ENCODE assay signal across 24 cellular contexts in the genomic region with DNA sequence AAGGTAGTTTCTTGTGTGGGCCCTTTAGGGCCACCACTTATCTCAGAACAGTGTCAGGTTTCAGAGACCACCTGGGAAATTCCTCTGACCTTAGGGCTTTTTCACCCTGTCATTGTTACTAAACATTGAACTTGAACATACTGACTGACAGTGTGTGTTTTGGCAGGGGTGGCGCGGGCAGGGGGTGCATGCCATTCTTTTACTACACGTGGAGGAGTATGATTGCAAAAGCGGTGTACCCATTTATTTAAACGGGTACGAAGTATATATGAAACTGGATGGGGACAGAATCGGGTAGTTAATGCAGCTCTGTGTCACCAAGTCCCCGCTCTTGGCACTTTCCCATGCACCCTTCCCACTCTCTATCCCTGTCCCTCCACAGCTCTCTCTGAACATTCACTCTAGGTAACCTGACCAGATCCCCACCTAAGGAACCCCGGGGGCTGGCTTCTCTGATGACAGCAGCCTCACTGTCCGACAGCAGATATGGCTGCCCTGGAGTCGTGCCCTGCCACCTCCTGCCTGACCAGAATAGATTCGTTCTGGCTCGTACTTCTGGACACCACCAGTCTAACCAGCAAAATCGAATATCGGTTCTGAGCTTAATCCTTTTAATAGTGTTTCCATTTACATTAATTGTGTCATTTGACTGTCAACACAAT. TPM values are rescaled to one million over a fixed set of nuclear protein-coding genes. Genes with fewer than 3 reads are reported as not detected.
DNase-seq lines count a peak whose midpoint lies in the region; ATAC-seq and TF ChIP-seq lines count a peak whose summit lies in the region.
"Had no signal": no experiment of that assay in that cellular context is flagged by ENCODE, and none has a peak within 500 bp of the region (broad histone marks: within the 10 kb centered on the region; RNA-seq: fewer than 3 reads in every experiment).

No MANE protein-coding gene starts in this region.

- H3K36me3 Mint-ChIP-seq in activated CD8-positive, alpha-beta memory T cell treated with anti-CD3 and anti-CD28 coated beads, Interleukin-2, amount 10 ng/mL, durations not matched to agents 7 days and 5 days = no peaks in the 10 kb centered on the region
- H3K36me3 Mint-ChIP-seq in WTC11 (peaks cover 9% of the 10 kb centered on the region), endodermal cell (ENCODE audit: low read depth) (no peaks in the 10 kb centered on the region)
- H3K36me3 Mint-ChIP-seq: CD14-positive monocyte; CD8-positive, alpha-beta memory T cell had no signal

- ATAC-seq in activated CD8-positive, alpha-beta memory T cell treated with anti-CD3 and anti-CD28 coated beads, Interleukin-2, amount 10 ng/mL, durations not matched to agents 7 days and 5 days = no peak
- ATAC-seq in WTC11 = no peak
- ATAC-seq in sciatic nerve = no peak
- ATAC-seq in PC-3 = no peak
- ATAC-seq: GM23338, Panc1 had no signal

- CTCF ChIA-PET in activated CD8-positive, alpha-beta memory T cell treated with anti-CD3 and anti-CD28 coated beads, Interleukin-2, amount 10 ng/mL, durations not matched to agents 7 days and 5 days (lab: Charles Lee) = no interaction called here
- CTCF ChIA-PET in WTC11 (lab: Charles Lee) (interaction anchor here (1.1 to 4.0 kb wide), 2 partner anchors 20 to 115 kb away, joined by 3 to 31 read pairs; no protein-coding TSS in a partner anchor), PC-3 (lab: Charles Lee) (no interaction called here)

- H3K27ac ChIP-seq in endodermal cell (ENCODE audit: low read depth, low read length) (no peak overlapping the region), sigmoid colon (no peak overlapping the region), PC-3 (ENCODE audit: low read length) (no peak overlapping the region)

- POLR2A ChIA-PET in WTC11 (lab: Charles Lee) (no interaction called here), PC-3 (lab: Charles Lee; ENCODE audit: unreplicated experiment) (no interaction called here)

- H3K4me3 ChIP-seq in endodermal cell (ENCODE audit: low read length) (no peak overlapping the region), sigmoid colon (no peak overlapping the region), PC-3 (ENCODE audit: low read length) (no peak overlapping the region)
- H3K4me3 ChIP-seq: GM23338 had no signal

- no TSS peak for BruUV-seq in PC-3 (replicated peaks; lab: Mats Ljungman, UMichigan)

- H2AFZ ChIP-seq in PC-3 (ENCODE audit: low read length) = no peak overlapping the region
- H2AFZ ChIP-seq: GM23338 had no signal

- DNase-seq in activated CD8-positive, alpha-beta memory T cell treated with anti-CD3 and anti-CD28 coated beads, Interleukin-2, amount 10 ng/mL, durations not matched to agents 7 days and 5 days = peak; percentile 23
- no peak for DNase-seq in activated CD8-positive, alpha-beta memory T cell treated with anti-CD3 and anti-CD28 coated beads for 24 hours
- DNase-seq in WTC11 (ENCODE audit: low spot score) = no peak
- DNase-seq in endodermal cell = peak; percentile 48
- peak; percentile 44 for DNase-seq in sigmoid colon
- DNase-seq in sciatic nerve (ENCODE audit: low spot score) = no peak
- DNase-seq in PC-3 = no peak
- DNase-seq: 8988T; ACHN; BE2C; CD8-positive, alpha-beta memory T cell; DMS153; H9; Karpas-422; NCI-H1092; NCI-H1417 treated with DMSO at 0.1 percent for 48 hours; NCI-H1694 treated with DMSO at 0.1 percent for 48 hours; NCI-H2081; NCI-H2227 treated with DMSO at 0.1 percent for 48 hours; SIG-M5 had no signal

- H3K4me1 ChIP-seq in endodermal cell (ENCODE audit: control insufficient read depth, insufficient read depth, low read length) = peaks cover 54% of the 10 kb centered on the region
- H3K4me1 ChIP-seq in sigmoid colon = peaks cover 0 to 24% (median 5%) of the 10 kb centered on the region in 4 donors
- H3K4me1 ChIP-seq in PC-3 (ENCODE audit: insufficient read depth, low read length) = peaks cover 7% of the 10 kb centered on the region; the same call in 1 of the 2 replicates

- H3K27me3 Mint-ChIP-seq in activated CD8-positive, alpha-beta memory T cell treated with anti-CD3 and anti-CD28 coated beads, Interleukin-2, amount 10 ng/mL, durations not matched to agents 7 days and 5 days = peaks cover 30% of the 10 kb centered on the region
- H3K27me3 Mint-ChIP-seq in WTC11 (ENCODE audit: low read depth) (peaks cover 2% of the 10 kb centered on the region; the same call in 1 of the 2 replicates), endodermal cell (ENCODE audit: insufficient read depth) (no peaks in the 10 kb centered on the region)

- no peaks in the 10 kb centered on the region for H3F3A ChIP-seq in PC-3 (ENCODE audit: low read length, unreplicated experiment)

- no peaks in the 10 kb centered on the region for H3K27me3 ChIP-seq in endodermal cell (ENCODE audit: control insufficient read depth, insufficient read depth, low read length, poor library complexity, severe bottlenecking)
- H3K27me3 ChIP-seq in sigmoid colon = no peaks in the 10 kb centered on the region
- H3K27me3 ChIP-seq in PC-3 (ENCODE audit: low read length) = peaks cover 43% of the 10 kb centered on the region
- H3K27me3 ChIP-seq: BE2C had no signal

- no peak for TF ChIP-seq EP300 in sigmoid colon (IDR thresholded peaks at IDR 0.05)

- intact Hi-C loops in sigmoid colon (cut with DNase I) (loop anchor here (5.0 kb wide), 1 partner anchor 40 kb away; no protein-coding TSS in a partner anchor), sciatic nerve (cut with DNase I) (no loop called here), PC-3 (cut with micrococcal nuclease) (no loop called here)

- no peak for TF ChIP-seq POLR2A in sigmoid colon (IDR thresholded peaks at IDR 0.05)

- H4K20me1 ChIP-seq in PC-3 (ENCODE audit: low read length) = no peaks in the 10 kb centered on the region

- H3K9ac ChIP-seq in endodermal cell (ENCODE audit: extremely low read depth, low read length, poor library complexity, severe bottlenecking) = no peak overlapping the region
- H3K9ac ChIP-seq in PC-3 (ENCODE audit: low read length) = no peak overlapping the region

- no peaks in the 10 kb centered on the region for H3K9me3 Mint-ChIP-seq in activated CD8-positive, alpha-beta memory T cell treated with anti-CD3 and anti-CD28 coated beads, Interleukin-2, amount 10 ng/mL, durations not matched to agents 7 days and 5 days (ENCODE audit: low read depth)
- H3K9me3 Mint-ChIP-seq in WTC11 (peaks cover 9% of the 10 kb centered on the region), endodermal cell (peaks cover 11% of the 10 kb centered on the region)
- H3K9me3 Mint-ChIP-seq: CD8-positive, alpha-beta memory T cell had no signal

- no peaks in the 10 kb centered on the region for H3K9me2 ChIP-seq in PC-3 (replicated peaks; ENCODE audit: low read length)

- H3K4me3 Mint-ChIP-seq in activated CD8-positive, alpha-beta memory T cell treated with anti-CD3 and anti-CD28 coated beads, Interleukin-2, amount 10 ng/mL, durations not matched to agents 7 days and 5 days = no peak overlapping the region
- H3K4me3 Mint-ChIP-seq in WTC11 (peak overlapping the region; percentile 4; the same call in 1 of the 2 replicates), endodermal cell (no peak overlapping the region)
- H3K4me3 Mint-ChIP-seq: CD14-positive monocyte; CD8-positive, alpha-beta memory T cell; GM23338; H9 had no signal

- H3K36me3 ChIP-seq in endodermal cell (ENCODE audit: control insufficient read depth, insufficient read depth, low read length) (no peaks in the 10 kb centered on the region), sigmoid colon (no peaks in the 10 kb centered on the region), PC-3 (ENCODE audit: low read depth, low read length) (no peaks in the 10 kb centered on the region)
- H3K36me3 ChIP-seq: BE2C had no signal

- H3K4me2 ChIP-seq in PC-3 (ENCODE audit: low read length) = no peak overlapping the region

- no peak overlapping the region for H3K27ac Mint-ChIP-seq in activated CD8-positive, alpha-beta memory T cell treated with anti-CD3 and anti-CD28 coated beads, Interleukin-2, amount 10 ng/mL, durations not matched to agents 7 days and 5 days
- H3K27ac Mint-ChIP-seq in WTC11 = peak overlapping the region; percentile 88
- H3K27ac Mint-ChIP-seq in endodermal cell = peak overlapping the region; percentile 71
- H3K27ac Mint-ChIP-seq: CD8-positive, alpha-beta memory T cell had no signal

- no peaks in the 10 kb centered on the region for H3K4me1 Mint-ChIP-seq in activated CD8-positive, alpha-beta memory T cell treated with anti-CD3 and anti-CD28 coated beads, Interleukin-2, amount 10 ng/mL, durations not matched to agents 7 days and 5 days
- H3K4me1 Mint-ChIP-seq in WTC11 = peaks cover 66% of the 10 kb centered on the region
- H3K4me1 Mint-ChIP-seq in endodermal cell = peaks cover 61% of the 10 kb centered on the region
- H3K4me1 Mint-ChIP-seq: CD14-positive monocyte; CD8-positive, alpha-beta memory T cell had no signal

- no peaks in the 10 kb centered on the region for H3K79me2 ChIP-seq in PC-3 (ENCODE audit: low read length)

- WGBS in endodermal cell (ENCODE audit: insufficient coverage in 1 of 2, insufficient read length in 1 of 2), 2 experiments = 81 to 82% methylated on average over 11 to 15 of the region's 15 CpGs
- WGBS in sigmoid colon, 2 donors = 86 to 91% methylated on average over 15 of the region's 15 CpGs

- no peak for TF ChIP-seq CTCF in WTC11 (IDR thresholded peaks at IDR 0.05)
- no peak for TF ChIP-seq CTCF in endodermal cell (conservative IDR thresholded peaks at IDR 0.05)
- no peak for TF ChIP-seq CTCF in sigmoid colon (IDR thresholded peaks at IDR 0.05)
- no peak for TF ChIP-seq CTCF in PC-3 (conservative IDR thresholded peaks at IDR 0.05; ENCODE audit: low read depth, low read length)

- peaks cover 13% of the 10 kb centered on the region for H3K9me3 ChIP-seq in endodermal cell (ENCODE audit: control insufficient read depth, low read length)
- H3K9me3 ChIP-seq in sigmoid colon = no peaks in the 10 kb centered on the region
- H3K9me3 ChIP-seq in PC-3 (ENCODE audit: low read length) = no peaks in the 10 kb centered on the region
- H3K9me3 ChIP-seq: BE2C had no signal

RNA-seq across cellular contexts. Expression of a gene that starts 51.3 kb away (rescaled TPM):
- total RNA-seq in activated CD8-positive, alpha-beta memory T cell treated with anti-CD3 and anti-CD28 coated beads, Interleukin-2, amount 10 ng/mL, durations not matched to agents 7 days and 5 days = under 1 TPM; 0.14 to 0.23 TPM
- 20.1 to 22.3 TPM (median 21.0 TPM) in 3 replicates for total RNA-seq in WTC11 (2021)
- 10 to 100 TPM; 27.7 to 45.9 TPM for total RNA-seq in endodermal cell
- polyA plus RNA-seq in endodermal cell (2013, experiment 1 of 2) = 38.0 TPM
- polyA plus RNA-seq in endodermal cell (2013, experiment 2 of 2) = 41.3 TPM
- 100 to 1,000 TPM in 1 of 4 donors, 10 to 100 TPM in 3; 17.6 to 105 (median 25.3) TPM for total RNA-seq in sigmoid colon
- polyA plus RNA-seq in sigmoid colon = 1 to 10 TPM in 2 of 3 donors, under 1 TPM in 1; 0.46 to 8.9 (median 1.2) TPM
- 140 TPM for total RNA-seq in sciatic nerve
- 1.6 and 4.6 TPM in 2 replicates for total RNA-seq in PC-3 (2014; rRNA removed)
- total RNA-seq: HepG2 had no signal
- polyA plus RNA-seq: CD14-positive monocyte; CD8-positive, alpha-beta memory T cell; HepG2 had no signal

Comparison
In these comparisons a context has a peak if more than half of its experiments do, and no peak if none do; other contexts are left out.
1. DNase-seq: peak in activated CD8-positive, alpha-beta memory T cell treated with anti-CD3 and anti-CD28 coated beads, Interleukin-2, amount 10 ng/mL, durations not matched to agents 7 days and 5 days (single experiment), endodermal cell (single experiment) and sigmoid colon (single experiment); none in activated CD8-positive, alpha-beta memory T cell treated with anti-CD3 and anti-CD28 coated beads for 24 hours (single experiment), WTC11 (single experiment), sciatic nerve (single experiment) and PC-3 (single experiment).